ENCODE assay signal across 7 cellular contexts in the genomic region with DNA sequence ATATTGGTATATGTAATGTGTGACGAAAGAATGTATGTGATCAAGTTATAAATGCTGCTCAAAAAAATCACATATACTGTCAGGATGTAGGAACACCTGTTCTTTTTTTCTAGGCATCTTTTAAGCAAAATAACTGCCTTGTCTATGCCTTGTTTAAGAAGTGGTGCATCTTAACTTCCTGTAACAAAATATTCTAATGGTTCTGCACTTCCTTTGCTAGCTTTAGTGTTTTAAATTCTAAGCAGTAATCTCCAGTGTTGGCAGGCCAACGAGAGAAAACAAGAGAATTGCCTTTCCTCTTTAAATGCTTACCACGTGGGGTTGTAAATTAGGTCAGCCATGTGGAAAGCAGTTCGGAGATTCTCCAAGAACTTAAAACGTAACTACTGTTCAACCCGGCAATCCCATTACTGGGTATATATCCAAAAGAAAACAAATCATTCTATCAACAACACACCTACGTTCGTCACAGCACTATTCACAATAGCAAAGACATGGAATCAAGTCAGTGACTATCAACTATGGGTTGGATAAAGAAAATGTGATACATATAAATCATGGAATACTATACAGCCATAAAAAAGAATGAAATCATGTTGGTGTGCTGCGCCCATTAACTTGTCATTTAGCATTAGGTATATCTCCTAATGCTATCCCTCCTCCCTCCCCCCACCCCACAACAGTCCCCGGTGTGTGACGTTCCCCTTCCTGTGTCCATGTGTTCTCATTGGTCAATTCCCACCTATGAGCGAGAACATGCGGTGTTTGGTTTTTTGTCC.
A peak's percentile ranks its signal among the peaks of the same experiment; 100 is the strongest.
DNase-seq lines count a peak whose midpoint lies in the region; ATAC-seq, FAIRE-seq and TF ChIP-seq lines count a peak whose summit lies in the region.
"Not testable (repeated sequence)": the region's sequence is repeated elsewhere in the genome, so short reads cannot be mapped to it uniquely, and the experiment has no call there.

No MANE protein-coding gene starts in this region.

- ATAC-seq in CD8-positive, alpha-beta T cell, result peak; percentile 46
- ATAC-seq in K562, result not testable (repeated sequence)
- peak; percentile 72 for ATAC-seq in naive thymus-derived CD4-positive, alpha-beta T cell

- intact Hi-C loops in A673 (cut with micrococcal nuclease; ENCODE audit: unreplicated experiment); K562 (cut with micrococcal nuclease); naive thymus-derived CD4-positive, alpha-beta T cell (cut with micrococcal nuclease): not testable (repeated sequence)
- intact Hi-C loops in CD8-positive, alpha-beta T cell (cut with DNase I, micrococcal nuclease), result loop anchor here (2.0 to 5.0 kb wide), 4 partner anchors 78 to 278 kb away; partner anchors contain the start of gene PDSS1 (in 1 of the 2)

- H3K4me1 ChIP-seq in A673 (ENCODE audit: insufficient read depth, low read length, poor library complexity, severe bottlenecking); CD8-positive, alpha-beta T cell (ENCODE audit: insufficient read depth, low read length); K562 (replicated peaks in 1 of 2; ENCODE audit: control insufficient read depth in 2 of 2, insufficient read depth in 2 of 2, low read length in 2 of 2); naive thymus-derived CD4-positive, alpha-beta T cell (ENCODE audit: control insufficient read depth in 2 of 2, insufficient read depth in 2 of 2, low read length in 2 of 2): not testable (repeated sequence)

- TF ChIP-seq EP300 in K562 (IDR thresholded peaks at IDR 0.05; ENCODE audit: low read length), result not testable (repeated sequence)

- not testable (repeated sequence) for H3K9me3 Mint-ChIP-seq in CD8-positive, alpha-beta T cell; naive thymus-derived CD4-positive, alpha-beta T cell

- TF ChIP-seq POLR2A in GM12891 (IDR thresholded peaks at IDR 0.05; ENCODE audit: low read depth, low read length); K562 (conservative IDR thresholded peaks at IDR 0.05): not testable (repeated sequence)

- H2AFZ ChIP-seq in K562 (ENCODE audit: low read depth, low read length), result not testable (repeated sequence)

- not testable (repeated sequence) for H3K27me3 ChIP-seq in A673 (replicated peaks; ENCODE audit: insufficient read depth, low read depth, low read length, poor library complexity); CD8-positive, alpha-beta T cell (ENCODE audit: insufficient read depth, low read length); K562 (ENCODE audit: control insufficient read depth in 2 of 2, insufficient read depth in 2 of 2, low read length in 2 of 2); naive thymus-derived CD4-positive, alpha-beta T cell (ENCODE audit: control insufficient read depth in 2 of 2, insufficient read depth in 2 of 2, low read length in 2 of 2)

- peaks cover 13% of the 10 kb centered on the region for H3K4me1 Mint-ChIP-seq in CD8-positive, alpha-beta T cell (ENCODE audit: low read depth)
- H3K4me1 Mint-ChIP-seq in naive thymus-derived CD4-positive, alpha-beta T cell, result peaks cover 0 to 29% (median 18%) of the 10 kb centered on the region in 7 donors

- H3K9me3 ChIP-seq in A673 (ENCODE audit: low read depth, low read length, poor library complexity, severe bottlenecking); CD8-positive, alpha-beta T cell (ENCODE audit: low read length); KOPT-K1 (ENCODE audit: insufficient read depth, low read length, poor library complexity, severe bottlenecking); K562 (replicated peaks; ENCODE audit: control insufficient read depth, insufficient read depth, low read depth, low read length); naive thymus-derived CD4-positive, alpha-beta T cell (ENCODE audit: control insufficient read depth in 2 of 3, low read length in 3 of 3): not testable (repeated sequence)

- BruUV-seq in A673 (replicated peaks; lab: Mats Ljungman, UMichigan); K562 (replicated peaks; lab: Mats Ljungman, UMichigan): not testable (repeated sequence)

- H3K27ac Mint-ChIP-seq in CD8-positive, alpha-beta T cell, result peak overlapping the region; percentile 74
- H3K27ac Mint-ChIP-seq in naive thymus-derived CD4-positive, alpha-beta T cell, result peak overlapping the region in 8 of 9 donors; percentile 25 to 88 (median 78)

- 16% methylated on average over 11 of the region's 13 CpGs for WGBS in K562 (ENCODE audit: insufficient coverage, low coverage, missing lambda C conversion rate)

- FAIRE-seq in GM12891 (lab: Jason Lieb, UNC), result peak; percentile 41
- not testable (repeated sequence) for FAIRE-seq in K562 (lab: Jason Lieb, UNC)

- POLR2A ChIA-PET in A673 (lab: Charles Lee; ENCODE audit: low non-redundant PET); CD8-positive, alpha-beta T cell (lab: Charles Lee): not testable (repeated sequence)
- POLR2A ChIA-PET in K562 (lab: Yijun Ruan, JAX), result interaction anchor here (0.5 kb wide), 1 partner anchor 357 kb away, joined by 4 read pairs; no protein-coding TSS in a partner anchor
- POLR2A ChIA-PET in naive thymus-derived CD4-positive, alpha-beta T cell (lab: Charles Lee), result interaction anchor here (0.9 kb wide), 1 partner anchor 75 kb away, joined by 3 read pairs; no protein-coding TSS in a partner anchor

- H3K36me3 ChIP-seq in A673 (ENCODE audit: insufficient read depth, low read length, poor library complexity, severe bottlenecking); CD8-positive, alpha-beta T cell (ENCODE audit: insufficient read depth, low read length); KOPT-K1 (ENCODE audit: insufficient read depth, low read length); K562 (ENCODE audit: control insufficient read depth, insufficient read depth, low read length); naive thymus-derived CD4-positive, alpha-beta T cell (ENCODE audit: control insufficient read depth in 2 of 3, insufficient read depth in 3 of 3, low read length in 3 of 3): not testable (repeated sequence)

- not testable (repeated sequence) for H3K4me2 ChIP-seq in K562 (ENCODE audit: insufficient read depth, low read length)

- TF ChIP-seq RAD21 in K562 (CRISPR knock-in tag; conservative IDR thresholded peaks at IDR 0.05 in 1 of 2, IDR thresholded peaks at IDR 0.05 in 1 of 2), result not testable (repeated sequence)

- H3K4me3 Mint-ChIP-seq in CD8-positive, alpha-beta T cell, result not testable (repeated sequence)
- peak overlapping the region in 8 of 10 donors; percentile 13 to 68 (median 38) for H3K4me3 Mint-ChIP-seq in naive thymus-derived CD4-positive, alpha-beta T cell

- in situ Hi-C loops in K562 (cut with MboI), result not testable (repeated sequence)

- H3K27me3 Mint-ChIP-seq in CD8-positive, alpha-beta T cell (ENCODE audit: low read depth), result not testable (repeated sequence)
- peaks cover 0 to 15% (median 0%) of the 10 kb centered on the region in 5 donors for H3K27me3 Mint-ChIP-seq in naive thymus-derived CD4-positive, alpha-beta T cell

- not testable (repeated sequence) for TF ChIP-seq CTCF in A673 (conservative IDR thresholded peaks at IDR 0.05; ENCODE audit: low read depth, low read length); CD8-positive, alpha-beta T cell (IDR thresholded peaks at IDR 0.05); K562 (IDR thresholded peaks at IDR 0.05 in 2 of 3, conservative IDR thresholded peaks at IDR 0.05 in 1 of 3; ENCODE audit: insufficient read depth in 2 of 3, low read depth in 1 of 3, low read length in 3 of 3)

- H4K20me1 ChIP-seq in K562 (replicated peaks; ENCODE audit: control insufficient read depth, insufficient read depth, low read length), result not testable (repeated sequence)

- H3K4me3 ChIP-seq in A673 (ENCODE audit: low read depth, low read length, poor library complexity, severe bottlenecking); CD8-positive, alpha-beta T cell (ENCODE audit: low read depth, low read length); K562; naive thymus-derived CD4-positive, alpha-beta T cell (ENCODE audit: low read length): not testable (repeated sequence)

- H3K36me3 Mint-ChIP-seq in CD8-positive, alpha-beta T cell; naive thymus-derived CD4-positive, alpha-beta T cell: not testable (repeated sequence)

- H3K9me1 ChIP-seq in K562 (ENCODE audit: control insufficient read depth, insufficient read depth, low read length), result not testable (repeated sequence)

- not testable (repeated sequence) for H3K9ac ChIP-seq in K562 (ENCODE audit: insufficient read depth in 1 of 2, low read depth in 2 of 2, low read length in 2 of 2)

- H3K79me2 ChIP-seq in K562 (ENCODE audit: control insufficient read depth, insufficient read depth, low read length), result not testable (repeated sequence)

- CTCF ChIA-PET in A673 (lab: Charles Lee); K562 (lab: Yijun Ruan, JAX; ENCODE audit: low intra/inter-chr PET ratio): not testable (repeated sequence)
- CTCF ChIA-PET in CD8-positive, alpha-beta T cell (lab: Charles Lee), result interaction anchor here (0.6 to 1.0 kb wide), 2 partner anchors 121 to 251 kb away, joined by 3 to 4 read pairs; no protein-coding TSS in a partner anchor
- CTCF ChIA-PET in naive thymus-derived CD4-positive, alpha-beta T cell (lab: Charles Lee), result interaction anchor here (0.7 kb wide), 1 partner anchor 49 kb away, joined by 4 read pairs; no protein-coding TSS in a partner anchor

- DNase-seq in A673 (ENCODE audit: low spot score) (peak; percentile 41), left kidney (ENCODE audit: low read depth, low spot score) (peak; percentile 1)
- not testable (repeated sequence) for DNase-seq in CD8-positive, alpha-beta T cell; GM12891 (ENCODE audit: insufficient read length, low spot score); K562 (ENCODE audit: extremely low read depth in 1 of 4, low spot score in 3 of 4)
- peak in 6 of 9 donors; percentile 28 to 74 (median 58) for DNase-seq in naive thymus-derived CD4-positive, alpha-beta T cell

- not testable (repeated sequence) for H3K27ac ChIP-seq in A673 (ENCODE audit: low read depth, low read length, poor library complexity, severe bottlenecking); CD8-positive, alpha-beta T cell (ENCODE audit: low read depth, low read length); K562 (ENCODE audit: extremely low read depth, low read depth, low read length)
- peak overlapping the region; percentile 54 for H3K27ac ChIP-seq in KOPT-K1 (ENCODE audit: low read depth, low read length, poor library complexity, severe bottlenecking)
- peak overlapping the region; percentile 37 for H3K27ac ChIP-seq in naive thymus-derived CD4-positive, alpha-beta T cell (ENCODE audit: low read depth, low read length)

TF ChIP-seq in K562, 482 proteins besides CTCF, POLR2A, EP300 and RAD21 (continues in another document):
- peak; percentile 32 for TF ChIP-seq RBM25 (IDR thresholded peaks at IDR 0.05; ENCODE audit: low read depth, low read length, severe bottlenecking)
